1 cellular context compared by ENCODE assay signal in the genomic region with DNA sequence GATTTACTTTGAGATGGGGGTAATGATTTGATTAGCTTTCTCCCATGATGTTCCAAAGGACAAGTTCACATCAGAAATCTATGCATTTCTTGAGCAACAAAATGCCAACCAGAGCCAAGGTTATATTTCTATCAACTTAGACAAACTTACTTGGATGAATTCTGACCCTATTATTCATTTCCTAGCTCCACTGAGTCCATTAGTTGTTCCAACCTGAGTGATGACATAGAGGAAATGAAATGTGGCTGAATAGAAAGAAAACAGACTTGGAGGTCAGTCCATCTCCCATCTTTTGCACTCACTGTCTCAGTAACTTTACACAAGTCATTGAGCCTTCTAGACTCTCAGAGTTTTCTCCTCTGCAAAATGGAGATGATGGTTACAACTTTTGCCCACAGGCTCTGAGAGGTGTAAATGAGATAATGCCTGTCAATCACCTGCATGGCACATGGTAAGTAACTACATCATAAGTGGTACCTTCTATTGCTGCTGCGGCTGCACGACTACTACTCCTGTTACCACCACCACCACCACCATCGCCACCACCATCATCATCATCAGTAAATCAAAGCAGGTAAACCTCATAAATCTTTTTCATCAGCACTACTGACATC.
TF ChIP-seq lines count a peak whose summit lies in the region.

No MANE protein-coding gene starts in this region.

TF ChIP-seq in GM12878, 131 proteins besides CTCF, POLR2A, EP300 and RAD21 (continued from another document):
- TF ChIP-seq SMAD1 (IDR thresholded peaks at IDR 0.05; ENCODE audit: low read depth, partially characterized antibody) (no peak), SIX5 (IDR thresholded peaks at IDR 0.05; ENCODE audit: low read depth, low read length, severe bottlenecking) (no peak)
- TF ChIP-seq, protein P1, sequence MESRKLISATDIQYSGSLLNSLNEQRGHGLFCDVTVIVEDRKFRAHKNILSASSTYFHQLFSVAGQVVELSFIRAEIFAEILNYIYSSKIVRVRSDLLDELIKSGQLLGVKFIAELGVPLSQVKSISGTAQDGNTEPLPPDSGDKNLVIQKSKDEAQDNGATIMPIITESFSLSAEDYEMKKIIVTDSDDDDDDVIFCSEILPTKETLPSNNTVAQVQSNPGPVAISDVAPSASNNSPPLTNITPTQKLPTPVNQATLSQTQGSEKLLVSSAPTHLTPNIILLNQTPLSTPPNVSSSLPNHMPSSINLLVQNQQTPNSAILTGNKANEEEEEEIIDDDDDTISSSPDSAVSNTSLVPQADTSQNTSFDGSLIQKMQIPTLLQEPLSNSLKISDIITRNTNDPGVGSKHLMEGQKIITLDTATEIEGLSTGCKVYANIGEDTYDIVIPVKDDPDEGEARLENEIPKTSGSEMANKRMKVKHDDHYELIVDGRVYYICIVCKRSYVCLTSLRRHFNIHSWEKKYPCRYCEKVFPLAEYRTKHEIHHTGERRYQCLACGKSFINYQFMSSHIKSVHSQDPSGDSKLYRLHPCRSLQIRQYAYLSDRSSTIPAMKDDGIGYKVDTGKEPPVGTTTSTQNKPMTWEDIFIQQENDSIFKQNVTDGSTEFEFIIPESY (IDR thresholded peaks at IDR 0.05) = no peak
